Comparison of ENCODE assay signal across 8 cellular contexts in genomic region chr13:27425151-27425917, GRCh38. TPM values are rescaled to one million over a fixed set of nuclear protein-coding genes. Genes with fewer than 3 reads are reported as not detected.
DNase-seq lines count a peak whose midpoint lies in the region; TF ChIP-seq lines count a peak whose summit lies in the region.

No MANE protein-coding gene starts in this region.

- H3K9me3 ChIP-seq in ES-I3 (ENCODE audit: control insufficient read depth, insufficient read depth, low read length) (no peaks in the 10 kb centered on the region), WERI-Rb-1 (ENCODE audit: severe bottlenecking) (no peaks in the 10 kb centered on the region)

- peaks cover 4% of the 10 kb centered on the region; the same call in 1 of the 2 replicates for H3K4me1 ChIP-seq in ES-I3 (ENCODE audit: insufficient read depth, low read length)

- H3K9ac ChIP-seq in ES-I3 (ENCODE audit: low read depth, low read length), result peak overlapping the region; percentile 62

- H3K27ac ChIP-seq in WERI-Rb-1, result peak overlapping the region; percentile 68

- peaks cover 5% of the 10 kb centered on the region; the same call in 1 of the 2 replicates for H3K36me3 ChIP-seq in ES-I3 (ENCODE audit: insufficient read depth, low read length)
- H3K36me3 ChIP-seq in WERI-Rb-1, result peaks cover 41% of the 10 kb centered on the region

- H3K4me3 ChIP-seq in HFF-Myc (replicated peaks; ENCODE audit: low read depth, low read length) (peak overlapping the region; percentile 79), WERI-Rb-1 (ENCODE audit: low read depth, low read length) (peak overlapping the region; percentile 76), retinal pigment epithelial cell (ENCODE audit: low read length) (peak overlapping the region; percentile 59)

- TF ChIP-seq CTCF in HFF-Myc (IDR thresholded peaks at IDR 0.05; ENCODE audit: low read depth, low read length, missing control alignments) (no peak), WERI-Rb-1 (IDR thresholded peaks at IDR 0.05; ENCODE audit: low read depth, low read length) (no peak), retinal pigment epithelial cell (conservative IDR thresholded peaks at IDR 0.05; ENCODE audit: low read depth, low read length) (no peak)

- DNase-seq in HFF-Myc (ENCODE audit: extremely low read depth, low read depth), result no peak
- no peak for DNase-seq in WERI-Rb-1
- DNase-seq in fibroblast of peridontal ligament (ENCODE audit: extremely low read depth), result peak; percentile 21
- no peak for DNase-seq in retinal pigment epithelial cell (ENCODE audit: low read depth)
- DNase-seq in H4 (ENCODE audit: low spot score), result no peak
- no peak for DNase-seq in ecto neural progenitor cell (ENCODE audit: low spot score)
- DNase-seq in occipital lobe (lab: John Stamatoyannopoulos, UW), result no peak

- H3K27me3 ChIP-seq in WERI-Rb-1 (ENCODE audit: insufficient read depth, low read depth, severe bottlenecking), result peaks cover 21% of the 10 kb centered on the region

RNA-seq across cellular contexts. Expression of gene GTF3A, which starts 0.9 kb away (rescaled TPM):
- total RNA-seq in H4 (2014; rRNA removed; shearing (Covaris generic)), result 126 and 169 TPM in 2 replicates
- 68.0 TPM for total RNA-seq in occipital lobe

RNA-seq across cellular contexts. Expression of gene MTIF3, which starts 25.0 kb away (rescaled TPM):
- total RNA-seq in H4 (2014; rRNA removed; shearing (Covaris generic)), result 53.3 and 63.0 TPM in 2 replicates
- 50.2 TPM for total RNA-seq in occipital lobe
